13 cellular contexts compared by ENCODE assay signal in the genomic region with DNA sequence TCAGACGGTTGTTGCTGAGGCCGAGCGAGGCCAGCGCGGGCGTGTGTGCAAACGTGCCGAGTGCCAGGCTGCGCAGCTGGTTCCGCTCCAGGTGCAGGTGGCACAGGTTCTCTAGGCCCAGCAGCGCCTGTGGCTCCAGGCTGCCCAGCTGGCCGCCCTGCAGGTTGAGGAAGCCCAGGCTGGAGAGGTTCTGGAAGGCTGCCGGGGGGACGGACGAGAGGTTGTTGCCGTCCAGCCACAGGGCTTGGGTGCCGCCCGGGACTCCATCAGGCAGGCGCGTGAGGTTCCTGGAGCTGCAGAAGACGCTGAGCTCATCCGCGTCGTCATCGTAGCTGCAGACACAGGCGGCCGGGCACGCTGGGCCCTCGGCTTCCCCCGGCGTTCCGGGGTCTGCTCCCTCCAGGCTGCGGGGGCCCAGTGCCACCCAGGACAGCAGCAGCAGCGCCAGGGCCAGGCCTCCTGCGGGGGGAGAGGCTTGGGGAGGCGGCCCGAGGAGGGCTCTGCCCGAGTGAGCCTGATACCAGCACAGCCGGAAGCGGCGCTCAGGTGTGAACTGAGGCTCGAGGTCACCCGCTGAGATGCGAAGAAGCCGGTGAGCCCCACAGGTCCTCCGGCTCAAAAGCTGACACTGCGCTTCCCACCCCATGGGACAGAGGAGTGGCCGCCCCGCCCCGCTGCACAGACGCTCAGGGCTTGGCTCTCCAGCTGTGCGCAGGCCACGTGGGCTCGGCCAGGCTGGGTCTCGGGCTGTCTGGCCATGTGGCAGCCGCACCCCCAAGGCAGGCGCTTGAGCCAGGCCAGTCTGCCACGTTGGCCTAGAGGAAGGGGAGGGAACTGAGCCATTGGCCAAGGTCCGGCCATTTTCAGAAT. TPM values are rescaled to one million over a fixed set of nuclear protein-coding genes. Genes with fewer than 3 reads are reported as not detected.
A peak's percentile ranks its signal among the peaks of the same experiment; 100 is the strongest.
DNase-seq lines count a peak whose midpoint lies in the region; ATAC-seq and TF ChIP-seq lines count a peak whose summit lies in the region.
"Had no signal": no experiment of that assay in that cellular context is flagged by ENCODE, and none has a peak within 500 bp of the region (broad histone marks: within the 10 kb centered on the region; RNA-seq: fewer than 3 reads in every experiment).

No MANE protein-coding gene starts in this region.

- H3K4me3 Mint-ChIP-seq in glutamatergic neuron (ENCODE audit: unreplicated experiment): no peak overlapping the region
- H3K4me3 Mint-ChIP-seq: CD8-positive, alpha-beta memory T cell had no signal

- H3K4me1 Mint-ChIP-seq in glutamatergic neuron (ENCODE audit: low read depth, unreplicated experiment): no peaks in the 10 kb centered on the region

- no peak for TF ChIP-seq CTCF in glutamatergic neuron (IDR thresholded peaks at IDR 0.05; ENCODE audit: partially characterized antibody, unreplicated experiment)

- H3K36me3 Mint-ChIP-seq in glutamatergic neuron (ENCODE audit: unreplicated experiment): no peaks in the 10 kb centered on the region

- H3K27ac Mint-ChIP-seq in glutamatergic neuron (ENCODE audit: unreplicated experiment): no peak overlapping the region

- no peak for ATAC-seq in sciatic nerve
- ATAC-seq: PC-3 had no signal

- peaks cover 4% of the 10 kb centered on the region for H3K9me3 Mint-ChIP-seq in glutamatergic neuron (ENCODE audit: unreplicated experiment)

- DNase-seq in glutamatergic neuron (peak; percentile 41), sciatic nerve (ENCODE audit: low spot score) (peak; percentile 58), AG08395 (ENCODE audit: low spot score) (no peak)
- DNase-seq: activated T-cell treated with anti-CD3 and anti-CD28 coated beads, Interleukin-2, amount 50 U/mL, for 48 hours; CD8-positive, alpha-beta memory T cell; effector CD4-positive, alpha-beta T cell; foreskin melanocyte; GDM1; NCI-H510A; PC-3 had no signal

- intact Hi-C loops in sciatic nerve (cut with DNase I): no loop called here

- no peaks in the 10 kb centered on the region for H3K27me3 Mint-ChIP-seq in glutamatergic neuron (ENCODE audit: unreplicated experiment)
- H3K27me3 Mint-ChIP-seq: CD8-positive, alpha-beta memory T cell had no signal

RNA-seq across cellular contexts. Expression of gene IGFALS, which starts 1.3 kb away (rescaled TPM):
- 0.39 TPM for total RNA-seq in glutamatergic neuron (ENCODE audit: unreplicated experiment)
- total RNA-seq in sciatic nerve: 0.22 TPM
- total RNA-seq: astrocyte; CD8-positive, alpha-beta memory T cell; kidney epithelial cell; PC-3; smooth muscle cell had no signal

RNA-seq across cellular contexts. Expression of gene NUBP2, which starts 9.4 kb away (rescaled TPM):
- total RNA-seq in glutamatergic neuron (ENCODE audit: unreplicated experiment) (66.1 TPM), sciatic nerve (28.0 TPM)

RNA-seq across cellular contexts. Expression of gene SPSB3, which starts 9.8 kb away (rescaled TPM):
- 80.4 TPM for total RNA-seq in glutamatergic neuron (ENCODE audit: unreplicated experiment)
- total RNA-seq in sciatic nerve: 35.3 TPM

RNA-seq across cellular contexts. Expression of gene MRPS34, which starts 19.2 kb away (rescaled TPM):
- total RNA-seq in glutamatergic neuron (ENCODE audit: unreplicated experiment) (75.1 TPM), sciatic nerve (42.7 TPM)

RNA-seq across cellular contexts. Expression of gene EME2, which starts 19.6 kb away (rescaled TPM):
- total RNA-seq in glutamatergic neuron (ENCODE audit: unreplicated experiment) (68.7 TPM), sciatic nerve (15.3 TPM)
